ENCODE assay signal across 21 cellular contexts in genomic region chr16:4762205-4762604, GRCh38. TPM values are rescaled to one million over a fixed set of nuclear protein-coding genes. Genes with fewer than 3 reads are reported as not detected.
DNase-seq lines count a peak whose midpoint lies in the region; ATAC-seq, FAIRE-seq and TF ChIP-seq lines count a peak whose summit lies in the region.
"Had no signal": no experiment of that assay in that cellular context is flagged by ENCODE, and none has a peak within 500 bp of the region (broad histone marks: within the 10 kb centered on the region; RNA-seq: fewer than 3 reads in every experiment).

No MANE protein-coding gene starts in this region.

- H3K79me2 ChIP-seq in K562 (ENCODE audit: control insufficient read depth, insufficient read depth, low read length): peaks cover 21% of the 10 kb centered on the region
- H3K79me2 ChIP-seq in Karpas-422 (ENCODE audit: low read length): peaks cover 22% of the 10 kb centered on the region

- 88% methylated on average over 9 of the region's 9 CpGs for WGBS in right cardiac atrium
- WGBS in heart right ventricle, 2 donors: 88 to 95% methylated on average over 9 of the region's 9 CpGs
- WGBS in K562 (ENCODE audit: insufficient coverage, low coverage, missing lambda C conversion rate): 79% methylated on average over 9 of the region's 9 CpGs

- no peak overlapping the region for H3K4me3 Mint-ChIP-seq in stimulated activated effector memory CD8-positive, alpha-beta T cell treated with anti-CD3 and anti-CD28 coated beads, Interleukin-12 subunit alpha, Interleukin-12 subunit beta, amount 100 ng/mL, for 72 hours
- H3K4me3 Mint-ChIP-seq: CD14-positive monocyte; CD4-positive, alpha-beta memory T cell; HFFc6; IgD-negative memory B cell had no signal

- peak overlapping the region in 10 of 11 experiments; percentile 11 to 56 (median 42); a peak in 12 of 22 replicates for H3K9ac ChIP-seq in BLaER1 treated with 17β-estradiol and CSF1 and Interleukin-3, amounts not matched to agents 10 nM and 100 nM
- peak overlapping the region in 1 of 2 experiments; percentile 20; a peak in 1 of 4 replicates for H3K9ac ChIP-seq in K562 (ENCODE audit: insufficient read depth in 1 of 2, low read depth in 2 of 2, low read length in 2 of 2)
- no peak overlapping the region for H3K9ac ChIP-seq in Karpas-422 (ENCODE audit: low read length)

- ATAC-seq in right cardiac atrium (no peak), heart right ventricle (no peak), K562 (no peak), HG03442 (IDR thresholded peaks at IDR 0.05; ENCODE audit: unreplicated experiment) (no peak)
- no peak for ATAC-seq in stimulated activated effector memory CD8-positive, alpha-beta T cell treated with anti-CD3 and anti-CD28 coated beads, Interleukin-12 subunit alpha, Interleukin-12 subunit beta, amount 100 ng/mL, for 72 hours
- ATAC-seq: HCT116 had no signal

- H3K9me3 ChIP-seq in right cardiac atrium (ENCODE audit: control insufficient read depth, low read length): no peaks in the 10 kb centered on the region
- H3K9me3 ChIP-seq in heart right ventricle: no peaks in the 10 kb centered on the region
- no peaks in the 10 kb centered on the region for H3K9me3 ChIP-seq in BLaER1 treated with 17β-estradiol and CSF1 and Interleukin-3, amounts not matched to agents 10 nM and 100 nM (replicated peaks in 1 of 11)
- no peaks in the 10 kb centered on the region for H3K9me3 ChIP-seq in K562 (replicated peaks; ENCODE audit: control insufficient read depth, insufficient read depth, low read depth, low read length)
- H3K9me3 ChIP-seq in Karpas-422 (ENCODE audit: low read length): no peaks in the 10 kb centered on the region
- H3K9me3 ChIP-seq: BE2C had no signal

- H3K4me2 ChIP-seq in BLaER1 treated with 17β-estradiol and CSF1 and Interleukin-3, amounts not matched to agents 10 nM and 100 nM: peak overlapping the region in 8 of 11 experiments; percentile 20 to 39 (median 32); a peak in 11 of 22 replicates
- H3K4me2 ChIP-seq in K562 (ENCODE audit: insufficient read depth, low read length) (no peak overlapping the region), Karpas-422 (ENCODE audit: low read depth, low read length, poor library complexity, severe bottlenecking) (no peak overlapping the region)

- no peak for TF ChIP-seq EP300 in K562 (IDR thresholded peaks at IDR 0.05; ENCODE audit: low read length)

- H3K4me3 ChIP-seq in right cardiac atrium (ENCODE audit: low read length) (no peak overlapping the region), heart right ventricle (no peak overlapping the region), K562 (no peak overlapping the region), Karpas-422 (ENCODE audit: low read length) (no peak overlapping the region)
- no peak overlapping the region for H3K4me3 ChIP-seq in BLaER1 treated with 17β-estradiol and CSF1 and Interleukin-3, amounts not matched to agents 10 nM and 100 nM

- FAIRE-seq in K562 (lab: Jason Lieb, UNC): no peak
- FAIRE-seq: HTR-8/SVneo had no signal

- H3K36me3 ChIP-seq in heart right ventricle (peaks cover 5 to 82% (median 42%) of the 10 kb centered on the region in 9 donors), K562 (ENCODE audit: control insufficient read depth, insufficient read depth, low read length) (peaks cover 66% of the 10 kb centered on the region; the same call in 2 of the 3 replicates), Karpas-422 (ENCODE audit: insufficient read depth, low read length) (peaks cover 8% of the 10 kb centered on the region)
- H3K36me3 ChIP-seq in BLaER1 treated with 17β-estradiol and CSF1 and Interleukin-3, amounts not matched to agents 10 nM and 100 nM: peaks cover 72 to 86% (median 81%) of the 10 kb centered on the region in 11 experiments

- H3K4me1 ChIP-seq in right cardiac atrium (ENCODE audit: control insufficient read depth, insufficient read depth, low read length) (peaks cover 2% of the 10 kb centered on the region), heart right ventricle (peaks cover 5 to 30% (median 18%) of the 10 kb centered on the region in 9 donors), K562 (replicated peaks in 1 of 2; ENCODE audit: control insufficient read depth in 2 of 2, insufficient read depth in 2 of 2, low read length in 2 of 2) (peaks cover 8 to 32% of the 10 kb centered on the region in 2 experiments), Karpas-422 (ENCODE audit: low read length) (peaks cover 11% of the 10 kb centered on the region)
- H3K4me1 ChIP-seq in BLaER1 treated with 17β-estradiol and CSF1 and Interleukin-3, amounts not matched to agents 10 nM and 100 nM: peaks cover 27 to 47% (median 33%) of the 10 kb centered on the region in 10 experiments
- H3K4me1 ChIP-seq: BE2C had no signal

- no peak for TF ChIP-seq RAD21 in K562 (CRISPR knock-in tag; conservative IDR thresholded peaks at IDR 0.05 in 1 of 2, IDR thresholded peaks at IDR 0.05 in 1 of 2)

- H3K9me1 ChIP-seq in K562 (ENCODE audit: control insufficient read depth, insufficient read depth, low read length): no peaks in the 10 kb centered on the region

- DNase-seq in right cardiac atrium: peak in 2 of 3 donors; percentile 28 to 37
- DNase-seq in heart right ventricle: no peak
- DNase-seq in K562 (ENCODE audit: extremely low read depth in 1 of 4, low spot score in 3 of 4): no peak
- DNase-seq in stimulated activated effector memory CD8-positive, alpha-beta T cell treated with anti-CD3 and anti-CD28 coated beads, Interleukin-12 subunit alpha, Interleukin-12 subunit beta, amount 100 ng/mL, for 72 hours (ENCODE audit: low spot score in 2 of 2): no peak
- no peak for DNase-seq in NCI-H2196 (lab: John Stamatoyannopoulos, UW; ENCODE audit: unreplicated experiment)
- DNase-seq in Karpas-422: no peak
- DNase-seq: BE2C; CD4-positive, alpha-beta memory T cell; DMS153; DMS79 treated with DMSO at 0.1 percent for 48 hours; GF-D8; GOT3; H7; HFFc6 had no signal

- POLR2A ChIA-PET in K562 (lab: Yijun Ruan, JAX): interaction anchor here (0.6 to 1.1 kb wide), 3 partner anchors 15 to 310 kb away, joined by 3 read pairs; no protein-coding TSS in a partner anchor

- no peaks in the 10 kb centered on the region for H3K27me3 ChIP-seq in right cardiac atrium (ENCODE audit: control insufficient read depth, insufficient read depth)
- H3K27me3 ChIP-seq in heart right ventricle: no peaks in the 10 kb centered on the region
- no peaks in the 10 kb centered on the region for H3K27me3 ChIP-seq in BLaER1 treated with 17β-estradiol and CSF1 and Interleukin-3, amounts not matched to agents 10 nM and 100 nM
- H3K27me3 ChIP-seq in K562 (ENCODE audit: control insufficient read depth in 2 of 2, insufficient read depth in 2 of 2, low read length in 2 of 2): no peaks in the 10 kb centered on the region
- no peaks in the 10 kb centered on the region for H3K27me3 ChIP-seq in Karpas-422 (ENCODE audit: low read length)
- H3K27me3 ChIP-seq: BE2C had no signal

- in situ Hi-C loops in K562 (cut with MboI): no loop called here

- H3K27ac Mint-ChIP-seq in stimulated activated effector memory CD8-positive, alpha-beta T cell treated with anti-CD3 and anti-CD28 coated beads, Interleukin-12 subunit alpha, Interleukin-12 subunit beta, amount 100 ng/mL, for 72 hours: peak overlapping the region; percentile 76
- H3K27ac Mint-ChIP-seq: HFFc6 had no signal

- H3K27ac ChIP-seq in right cardiac atrium (ENCODE audit: low read length) (no peak overlapping the region), heart right ventricle (no peak overlapping the region), K562 (ENCODE audit: extremely low read depth, low read depth, low read length) (no peak overlapping the region), Karpas-422 (ENCODE audit: low read length) (no peak overlapping the region)
- 0 out of 22 replicates have a peak overlapping the region, but pooled peaks of 1 of the 11 experiments have one; percentile 4 for H3K27ac ChIP-seq in BLaER1 treated with 17β-estradiol and CSF1 and Interleukin-3, amounts not matched to agents 10 nM and 100 nM

- H3K4me1 Mint-ChIP-seq in stimulated activated effector memory CD8-positive, alpha-beta T cell treated with anti-CD3 and anti-CD28 coated beads, Interleukin-12 subunit alpha, Interleukin-12 subunit beta, amount 100 ng/mL, for 72 hours: peaks cover 14% of the 10 kb centered on the region

- TF ChIP-seq CTCF in heart right ventricle (IDR thresholded peaks at IDR 0.05) (no peak), K562 (IDR thresholded peaks at IDR 0.05 in 2 of 3, conservative IDR thresholded peaks at IDR 0.05 in 1 of 3; ENCODE audit: insufficient read depth in 2 of 3, low read depth in 1 of 3, low read length in 3 of 3) (no peak)

- H3K9me2 ChIP-seq in Karpas-422 (replicated peaks; ENCODE audit: insufficient read depth, low read length): no peaks in the 10 kb centered on the region

- peaks cover 83% of the 10 kb centered on the region for H3K36me3 Mint-ChIP-seq in stimulated activated effector memory CD8-positive, alpha-beta T cell treated with anti-CD3 and anti-CD28 coated beads, Interleukin-12 subunit alpha, Interleukin-12 subunit beta, amount 100 ng/mL, for 72 hours

- H3K9me3 Mint-ChIP-seq in stimulated activated effector memory CD8-positive, alpha-beta T cell treated with anti-CD3 and anti-CD28 coated beads, Interleukin-12 subunit alpha, Interleukin-12 subunit beta, amount 100 ng/mL, for 72 hours: no peaks in the 10 kb centered on the region
- H3K9me3 Mint-ChIP-seq: CD14-positive monocyte; CD4-positive, alpha-beta memory T cell; HFFc6; IgD-negative memory B cell had no signal

- no TSS peak for BruUV-seq in K562 (replicated peaks; lab: Mats Ljungman, UMichigan)

- intact Hi-C loops in right cardiac atrium (cut with DNase I): no loop called here
- intact Hi-C loops in heart right ventricle (cut with DNase I): no loop called here
- intact Hi-C loops in K562 (cut with micrococcal nuclease): no loop called here

- H2AFZ ChIP-seq in K562 (ENCODE audit: low read depth, low read length): no peak overlapping the region
- no peak overlapping the region for H2AFZ ChIP-seq in Karpas-422 (ENCODE audit: low read length)

- no peak for TF ChIP-seq POLR2A in K562 (conservative IDR thresholded peaks at IDR 0.05)

- CTCF ChIA-PET in K562 (lab: Yijun Ruan, JAX; ENCODE audit: low intra/inter-chr PET ratio): no interaction called here

- H4K20me1 ChIP-seq in BLaER1 treated with 17β-estradiol and CSF1 and Interleukin-3, amounts not matched to agents 10 nM and 100 nM: peaks cover 0 to 62% (median 29%) of the 10 kb centered on the region in 11 experiments; a peak in 15 of 22 replicates
- H4K20me1 ChIP-seq in K562 (replicated peaks; ENCODE audit: control insufficient read depth, insufficient read depth, low read length) (no peaks in the 10 kb centered on the region), Karpas-422 (ENCODE audit: insufficient read depth, low read depth, low read length) (no peaks in the 10 kb centered on the region)

RNA-seq across cellular contexts. Expression of gene ZNF500, which starts 4.8 kb away (rescaled TPM):
- total RNA-seq in right cardiac atrium (10 to 100 TPM in 1 of 4 donors, 1 to 10 TPM in 3; 6.8 to 10.7 (median 8.6) TPM), heart right ventricle (1 to 10 TPM; 4.3 to 9.9 (median 8.1) TPM), K562 (2014; rRNA removed) (8.5 and 8.9 TPM in 2 replicates), K562 (2014; rRNA removed; fragmentation: Illumina TruSeq; extraction: Trizol) (3.5 and 3.8 TPM in 2 replicates), K562 (2015; rRNA removed; fragmentation: Illumina TruSeq; extraction: Trizol) (5.3 and 8.0 TPM in 2 replicates), K562 (2021) (16.4 and 20.8 TPM in 2 replicates)
- polyA plus RNA-seq in right cardiac atrium (7.2 TPM), heart right ventricle (10 to 100 TPM in 1 of 2 donors, 1 to 10 TPM in 1; 3.8 to 10.5 TPM), K562 (2011; rRNA removed) (4.5 and 7.4 TPM in 2 replicates), K562 (2014; fragmentation: Illumina TruSeq; extraction: Trizol) (5.3 and 8.5 TPM in 2 replicates), K562 (2014; fragmentation: Nextera tagmentation; extraction: Ambion mirVana) (under 1 TPM; 0.80 to 0.84 TPM), K562 (2014; rRNA removed) (7.0 and 12.1 TPM in 2 replicates)
- 16.3 and 42.5 TPM in 2 replicates for total RNA-seq in K562 (2011; cell fraction: chromatin; rRNA removed; ENCODE audit: low replicate concordance)
- 25.9 and 29.5 TPM in 2 replicates for total RNA-seq in K562 (2011; cell fraction: nucleolus; rRNA removed)
- total RNA-seq in K562 (2011; cell fraction: nucleoplasm; rRNA removed): 22.4 and 27.7 TPM in 2 replicates
- 7.7 and 11.0 TPM in 2 replicates for polyA plus RNA-seq in K562 (2011; cell fraction: cytosol; rRNA removed)
- 12.9 and 18.2 TPM in 2 replicates for polyA plus RNA-seq in K562 (2011; cell fraction: nucleus; rRNA removed)
- 5.2 and 7.5 TPM in 2 replicates for polyA plus RNA-seq in K562 (2012)
- 4.9 and 5.7 TPM in 2 replicates for polyA minus RNA-seq in K562 (2011; rRNA and poly(A)+ RNA removed)
- 4.1 and 7.2 TPM in 2 replicates for polyA minus RNA-seq in K562 (2011; cell fraction: cytosol; rRNA and poly(A)+ RNA removed)
- 5.7 and 7.8 TPM in 2 replicates for polyA minus RNA-seq in K562 (2011; cell fraction: nucleus; rRNA and poly(A)+ RNA removed)
- 4.9 and 11.9 TPM in 2 replicates for total RNA-seq in Karpas-422 (2014; rRNA removed; shearing (Covaris generic); ENCODE audit: low replicate concordance)

RNA-seq across cellular contexts. Expression of gene SEPTIN12, which starts 25.9 kb away (rescaled TPM):
- total RNA-seq in right cardiac atrium: under 1 TPM in 1 of 4 donors, not detected in 3; 0.64 TPM
- polyA plus RNA-seq in right cardiac atrium: not detected
- total RNA-seq in heart right ventricle: 1 to 10 TPM in 1 of 10 donors, not detected in 9; 1.3 TPM
- not detected for polyA plus RNA-seq in heart right ventricle
- total RNA-seq in K562 (2011; cell fraction: chromatin; rRNA removed; ENCODE audit: low replicate concordance): not detected in 2 replicates
- not detected in 2 replicates for total RNA-seq in K562 (2011; cell fraction: nucleolus; rRNA removed)
- not detected in 2 replicates for total RNA-seq in K562 (2011; cell fraction: nucleoplasm; rRNA removed)
- not detected in 2 replicates for total RNA-seq in K562 (2014; rRNA removed)
- not detected in 2 replicates for total RNA-seq in K562 (2014; rRNA removed; fragmentation: Illumina TruSeq; extraction: Trizol)
- not detected in 2 replicates for total RNA-seq in K562 (2015; rRNA removed; fragmentation: Illumina TruSeq; extraction: Trizol)
- not detected in 2 replicates for total RNA-seq in K562 (2021)
- not detected in 2 replicates for polyA plus RNA-seq in K562 (2011; rRNA removed)
- polyA plus RNA-seq in K562 (2011; cell fraction: cytosol; rRNA removed): not detected in 2 replicates
- polyA plus RNA-seq in K562 (2011; cell fraction: nucleus; rRNA removed): 0.21 TPM in 1 of 2 replicates, not detected in the other
- polyA plus RNA-seq in K562 (2012): not detected in 2 replicates
- not detected in 2 replicates for polyA plus RNA-seq in K562 (2014; fragmentation: Illumina TruSeq; extraction: Trizol)
- not detected for polyA plus RNA-seq in K562 (2014; fragmentation: Nextera tagmentation; extraction: Ambion mirVana)
- polyA plus RNA-seq in K562 (2014; rRNA removed): not detected in 2 replicates
- polyA minus RNA-seq in K562 (2011; rRNA and poly(A)+ RNA removed): not detected in 2 replicates
- polyA minus RNA-seq in K562 (2011; cell fraction: cytosol; rRNA and poly(A)+ RNA removed): not detected in 2 replicates
- not detected in 2 replicates for polyA minus RNA-seq in K562 (2011; cell fraction: nucleus; rRNA and poly(A)+ RNA removed)
- total RNA-seq in Karpas-422 (2014; rRNA removed; shearing (Covaris generic); ENCODE audit: low replicate concordance): not detected in 2 replicates
- total RNA-seq: A172; CD4-positive, alpha-beta memory T cell; H7; HFFc6 had no signal
- polyA plus RNA-seq: CD14-positive monocyte; CD4-positive, alpha-beta memory T cell; IgD-negative memory B cell had no signal

RNA-seq across cellular contexts. Expression of gene DNAAF8, which starts 27.9 kb away (rescaled TPM):
- under 1 TPM in 3 of 4 donors, not detected in 1; 0.28 to 0.49 (median 0.38) TPM for total RNA-seq in right cardiac atrium
- polyA plus RNA-seq in right cardiac atrium: 1.3 TPM
- total RNA-seq in heart right ventricle: 1 to 10 TPM in 4 of 10 donors, under 1 TPM in 4, not detected in 2; 0.32 to 1.9 (median 1.1) TPM
- 1 to 10 TPM; 1.1 to 1.3 TPM for polyA plus RNA-seq in heart right ventricle
- 0.19 TPM in 1 of 2 replicates, not detected in the other for total RNA-seq in K562 (2011; cell fraction: chromatin; rRNA removed; ENCODE audit: low replicate concordance)
- total RNA-seq in K562 (2011; cell fraction: nucleolus; rRNA removed): 0.33 and 0.39 TPM in 2 replicates
- total RNA-seq in K562 (2011; cell fraction: nucleoplasm; rRNA removed): 0.15 TPM in 2 replicates
- total RNA-seq in K562 (2014; rRNA removed): not detected in 2 replicates
- total RNA-seq in K562 (2014; rRNA removed; fragmentation: Illumina TruSeq; extraction: Trizol): not detected in 2 replicates
- total RNA-seq in K562 (2015; rRNA removed; fragmentation: Illumina TruSeq; extraction: Trizol): not detected in 2 replicates
- not detected in 2 replicates for total RNA-seq in K562 (2021)
- 0.04 and 0.11 TPM in 2 replicates for polyA plus RNA-seq in K562 (2011; rRNA removed)
- polyA plus RNA-seq in K562 (2011; cell fraction: cytosol; rRNA removed): 0.07 and 0.10 TPM in 2 replicates
- 0.07 and 0.40 TPM in 2 replicates for polyA plus RNA-seq in K562 (2011; cell fraction: nucleus; rRNA removed)
- polyA plus RNA-seq in K562 (2012): 0.16 and 0.26 TPM in 2 replicates
- 0.10 TPM in 1 of 2 replicates, not detected in the other for polyA plus RNA-seq in K562 (2014; fragmentation: Illumina TruSeq; extraction: Trizol)
- not detected for polyA plus RNA-seq in K562 (2014; fragmentation: Nextera tagmentation; extraction: Ambion mirVana)
- 0.12 TPM in 1 of 2 replicates, not detected in the other for polyA plus RNA-seq in K562 (2014; rRNA removed)
- polyA minus RNA-seq in K562 (2011; rRNA and poly(A)+ RNA removed): not detected in 2 replicates
- polyA minus RNA-seq in K562 (2011; cell fraction: cytosol; rRNA and poly(A)+ RNA removed): not detected in 2 replicates
- polyA minus RNA-seq in K562 (2011; cell fraction: nucleus; rRNA and poly(A)+ RNA removed): 0.33 TPM in 1 of 2 replicates, not detected in the other
- total RNA-seq in Karpas-422 (2014; rRNA removed; shearing (Covaris generic); ENCODE audit: low replicate concordance): 0.22 and 3.7 TPM in 2 replicates

RNA-seq across cellular contexts. Expression of gene ANKS3, which starts 28.1 kb away (rescaled TPM):
- total RNA-seq in right cardiac atrium (10 to 100 TPM in 3 of 4 donors, 1 to 10 TPM in 1; 8.9 to 13.5 (median 11.4) TPM), heart right ventricle (10 to 100 TPM in 1 of 10 donors, 1 to 10 TPM in 9; 5.1 to 11.4 (median 7.9) TPM), K562 (2014; rRNA removed) (21.5 and 21.9 TPM in 2 replicates), K562 (2014; rRNA removed; fragmentation: Illumina TruSeq; extraction: Trizol) (8.0 and 12.0 TPM in 2 replicates), K562 (2015; rRNA removed; fragmentation: Illumina TruSeq; extraction: Trizol) (14.8 and 15.6 TPM in 2 replicates), K562 (2021) (22.1 and 25.7 TPM in 2 replicates)
- polyA plus RNA-seq in right cardiac atrium (11.0 TPM), heart right ventricle (10 to 100 TPM; 12.4 to 33.7 TPM), K562 (2011; rRNA removed) (17.2 and 21.5 TPM in 2 replicates), K562 (2014; fragmentation: Illumina TruSeq; extraction: Trizol) (9.3 and 11.4 TPM in 2 replicates), K562 (2014; fragmentation: Nextera tagmentation; extraction: Ambion mirVana) (under 1 TPM; 0.43 to 0.66 TPM), K562 (2014; rRNA removed) (23.4 and 23.7 TPM in 2 replicates)
- total RNA-seq in K562 (2011; cell fraction: chromatin; rRNA removed; ENCODE audit: low replicate concordance): 131 and 242 TPM in 2 replicates
- total RNA-seq in K562 (2011; cell fraction: nucleolus; rRNA removed): 131 and 135 TPM in 2 replicates
- 120 and 128 TPM in 2 replicates for total RNA-seq in K562 (2011; cell fraction: nucleoplasm; rRNA removed)
- 15.2 and 18.4 TPM in 2 replicates for polyA plus RNA-seq in K562 (2011; cell fraction: cytosol; rRNA removed)
- 68.8 and 84.5 TPM in 2 replicates for polyA plus RNA-seq in K562 (2011; cell fraction: nucleus; rRNA removed)
- polyA plus RNA-seq in K562 (2012): 11.9 and 13.9 TPM in 2 replicates
- 29.5 and 35.6 TPM in 2 replicates for polyA minus RNA-seq in K562 (2011; rRNA and poly(A)+ RNA removed)
- 11.2 and 13.6 TPM in 2 replicates for polyA minus RNA-seq in K562 (2011; cell fraction: cytosol; rRNA and poly(A)+ RNA removed)
- polyA minus RNA-seq in K562 (2011; cell fraction: nucleus; rRNA and poly(A)+ RNA removed): 34.1 and 41.4 TPM in 2 replicates
- 6.4 and 16.8 TPM in 2 replicates for total RNA-seq in Karpas-422 (2014; rRNA removed; shearing (Covaris generic); ENCODE audit: low replicate concordance)

RNA-seq across cellular contexts. Expression of gene SMIM22, which starts 33.0 kb away (rescaled TPM):
- total RNA-seq in right cardiac atrium (not detected), heart right ventricle (not detected), K562 (2014; rRNA removed) (not detected in 2 replicates), K562 (2014; rRNA removed; fragmentation: Illumina TruSeq; extraction: Trizol) (not detected in 2 replicates), K562 (2015; rRNA removed; fragmentation: Illumina TruSeq; extraction: Trizol) (not detected in 2 replicates), K562 (2021) (not detected in 2 replicates)
- polyA plus RNA-seq in right cardiac atrium (not detected), heart right ventricle (under 1 TPM in 1 of 2 donors, not detected in 1; 0.73 TPM), K562 (2011; rRNA removed) (not detected in 2 replicates), K562 (2014; fragmentation: Illumina TruSeq; extraction: Trizol) (not detected in 2 replicates), K562 (2014; fragmentation: Nextera tagmentation; extraction: Ambion mirVana) (not detected), K562 (2014; rRNA removed) (not detected in 2 replicates)
- total RNA-seq in K562 (2011; cell fraction: chromatin; rRNA removed; ENCODE audit: low replicate concordance): not detected in 2 replicates
- not detected in 2 replicates for total RNA-seq in K562 (2011; cell fraction: nucleolus; rRNA removed)
- total RNA-seq in K562 (2011; cell fraction: nucleoplasm; rRNA removed): not detected in 2 replicates
- polyA plus RNA-seq in K562 (2011; cell fraction: cytosol; rRNA removed): 0.97 TPM in 1 of 2 replicates, not detected in the other
- polyA plus RNA-seq in K562 (2011; cell fraction: nucleus; rRNA removed): not detected in 2 replicates
- polyA plus RNA-seq in K562 (2012): 0.42 TPM in 1 of 2 replicates, not detected in the other
- polyA minus RNA-seq in K562 (2011; rRNA and poly(A)+ RNA removed): not detected in 2 replicates
- not detected in 2 replicates for polyA minus RNA-seq in K562 (2011; cell fraction: cytosol; rRNA and poly(A)+ RNA removed)
- polyA minus RNA-seq in K562 (2011; cell fraction: nucleus; rRNA and poly(A)+ RNA removed): not detected in 2 replicates
- not detected in 2 replicates for total RNA-seq in Karpas-422 (2014; rRNA removed; shearing (Covaris generic); ENCODE audit: low replicate concordance)
- total RNA-seq: A172; CD4-positive, alpha-beta memory T cell; H7; HFFc6 had no signal
- polyA plus RNA-seq: CD14-positive monocyte; CD4-positive, alpha-beta memory T cell; IgD-negative memory B cell had no signal

Comparison
In these comparisons a context has a peak if more than half of its experiments do, and no peak if none do; other contexts are left out.
1. DNase-seq: peak in right cardiac atrium (2 of 3); none in heart right ventricle (0 of 2), K562 (0 of 4), stimulated activated effector memory CD8-positive, alpha-beta T cell treated with anti-CD3 and anti-CD28 coated beads, Interleukin-12 subunit alpha, Interleukin-12 subunit beta, amount 100 ng/mL, for 72 hours (0 of 2), NCI-H2196 (single experiment) and Karpas-422 (single experiment).
2. H3K4me2 ChIP-seq: peak in BLaER1 treated with 17β-estradiol and CSF1 and Interleukin-3, amounts not matched to agents 10 nM and 100 nM (8 of 11); none in K562 (single experiment) and Karpas-422 (single experiment).